Comparison of ENCODE assay signal across 8 cellular contexts in genomic region chr1:92783550-92783949, GRCh38. TPM values are rescaled to one million over a fixed set of nuclear protein-coding genes. Genes with fewer than 3 reads are reported as not detected.
DNase-seq lines count a peak whose midpoint lies in the region; ATAC-seq and TF ChIP-seq lines count a peak whose summit lies in the region.
"Not testable (repeated sequence)": the region's sequence is repeated elsewhere in the genome, so short reads cannot be mapped to it uniquely, and the experiment has no call there.

No MANE protein-coding gene starts in this region.

- CTCF ChIA-PET in HCT116 (lab: Charles Lee), result interaction anchor here (1.0 kb wide), 1 partner anchor 35 kb away, joined by 3 read pairs; no protein-coding TSS in a partner anchor

- not testable (repeated sequence) for H3K27ac Mint-ChIP-seq in activated naive CD4-positive, alpha-beta T cell treated with anti-CD3 and anti-CD28 coated beads, Interleukin-2, amount 50 U/mL, for 24 hours; effector memory CD8-positive, alpha-beta T cell
- H3K27ac Mint-ChIP-seq in nephron, result peak overlapping the region; percentile 88 to 96 (median 88)
- H3K27ac Mint-ChIP-seq in stimulated activated memory B cell treated with anti-CD40 and anti-IgM and Interleukin-4, amounts not matched to agents 10 μg/mL and 1 μg/mL and 100 μg/mL, for 72 hours, result peak overlapping the region; percentile 83

- not testable (repeated sequence) for H3K27me3 ChIP-seq in HCT116 (ENCODE audit: insufficient read depth, low read length)

- not testable (repeated sequence) for H2AFZ ChIP-seq in HCT116 (ENCODE audit: low read depth, low read length, poor library complexity, severe bottlenecking)

- not testable (repeated sequence) for H3K9me3 ChIP-seq in HCT116 (ENCODE audit: control insufficient read depth in 1 of 2, insufficient read depth in 1 of 2, low read depth in 1 of 2, low read length in 2 of 2)

- H3K79me2 ChIP-seq in HCT116 (ENCODE audit: insufficient read depth, low read length), result peaks cover 47% of the 10 kb centered on the region

- peak overlapping the region; percentile 83; the same call in 1 of the 2 replicates for H3K9ac ChIP-seq in HCT116 (ENCODE audit: low read length)

- H3K9me3 Mint-ChIP-seq in activated naive CD4-positive, alpha-beta T cell treated with anti-CD3 and anti-CD28 coated beads, Interleukin-2, amount 50 U/mL, for 24 hours; effector memory CD8-positive, alpha-beta T cell; nephron; stimulated activated memory B cell treated with anti-CD40 and anti-IgM and Interleukin-4, amounts not matched to agents 10 μg/mL and 1 μg/mL and 100 μg/mL, for 72 hours: not testable (repeated sequence)

- not testable (repeated sequence) for TF ChIP-seq RAD21 in HCT116 (IDR thresholded peaks at IDR 0.05; ENCODE audit: low read depth)

- H3K27me3 Mint-ChIP-seq in activated naive CD4-positive, alpha-beta T cell treated with anti-CD3 and anti-CD28 coated beads, Interleukin-2, amount 50 U/mL, for 24 hours, result peaks cover 19% of the 10 kb centered on the region
- H3K27me3 Mint-ChIP-seq in effector memory CD8-positive, alpha-beta T cell, result peaks cover 52 to 73% of the 10 kb centered on the region in 2 donors
- peaks cover 10% of the 10 kb centered on the region for H3K27me3 Mint-ChIP-seq in nephron (ENCODE audit: low read depth)
- H3K27me3 Mint-ChIP-seq in stimulated activated memory B cell treated with anti-CD40 and anti-IgM and Interleukin-4, amounts not matched to agents 10 μg/mL and 1 μg/mL and 100 μg/mL, for 72 hours, result not testable (repeated sequence)

- H3K9me2 ChIP-seq in HCT116 (ENCODE audit: insufficient read depth), result not testable (repeated sequence)

- not testable (repeated sequence) for H4K20me1 ChIP-seq in HCT116 (ENCODE audit: insufficient read depth)

- H3K4me3 ChIP-seq in AG10803 (ENCODE audit: low read length), result peak overlapping the region; percentile 87
- peak overlapping the region; percentile 81 to 83 for H3K4me3 ChIP-seq in HCT116 (replicated peaks in 1 of 2; ENCODE audit: low read depth in 1 of 2, low read length in 2 of 2)
- H3K4me3 ChIP-seq in iPS-11a (ENCODE audit: low read depth, low read length), result peak overlapping the region; percentile 73

- not testable (repeated sequence) for BruUV-seq in HCT116 (replicated peaks; lab: Mats Ljungman, UMichigan)

- peak overlapping the region; percentile 99 for H3K4me2 ChIP-seq in HCT116 (ENCODE audit: low read length)

- DNase-seq in AG10803 (ENCODE audit: low read depth), result peak; percentile 31
- DNase-seq in HCT116 (ENCODE audit: low read depth, low spot score); effector memory CD8-positive, alpha-beta T cell: not testable (repeated sequence)
- DNase-seq in RPMI7951 (ENCODE audit: low read depth), result peak; percentile 55

- not testable (repeated sequence) for TF ChIP-seq POLR2A in HCT116 (IDR thresholded peaks at IDR 0.05; ENCODE audit: borderline replicate concordance, extremely low read depth, insufficient read depth, insufficient read length)

- POLR2A ChIA-PET in HCT116 (lab: Charles Lee), result interaction anchor here (0.6 to 0.7 kb wide), 2 partner anchors 28 to 51 kb away, joined by 3 to 4 read pairs; no protein-coding TSS in a partner anchor

- TF ChIP-seq CTCF in AG10803 (conservative IDR thresholded peaks at IDR 0.05; ENCODE audit: low read length) (peak; percentile 27), nephron (IDR thresholded peaks at IDR 0.05; ENCODE audit: unreplicated experiment in 3 of 3) (peak in 2 of 3 experiments; percentile 12 to 16)
- not testable (repeated sequence) for TF ChIP-seq CTCF in HCT116 (IDR thresholded peaks at IDR 0.05 in 2 of 3, conservative IDR thresholded peaks at IDR 0.05 in 1 of 3; ENCODE audit: borderline replicate concordance in 1 of 3, insufficient read depth in 1 of 3, low read depth in 2 of 3, low read length in 2 of 3)

- intact Hi-C loops in HCT116 (cut with micrococcal nuclease), result not testable (repeated sequence)

- ATAC-seq in HCT116; effector memory CD8-positive, alpha-beta T cell (replicated peaks); stimulated activated memory B cell treated with anti-CD40 and anti-IgM and Interleukin-4, amounts not matched to agents 10 μg/mL and 1 μg/mL and 100 μg/mL, for 72 hours: not testable (repeated sequence)

- RAD21 ChIA-PET in HCT116 (lab: Charles Lee; ENCODE audit: low non-redundant PET in 1 of 2, low total read pairs in 2 of 2, uncharacterized antibody in 2 of 2, unreplicated experiment in 2 of 2), result not testable (repeated sequence)

- not testable (repeated sequence) for H3K36me3 ChIP-seq in HCT116 (ENCODE audit: control insufficient read depth in 1 of 2, insufficient read depth in 2 of 2, low read length in 2 of 2)

- peak overlapping the region; percentile 83 for H3K4me3 Mint-ChIP-seq in activated naive CD4-positive, alpha-beta T cell treated with anti-CD3 and anti-CD28 coated beads, Interleukin-2, amount 50 U/mL, for 24 hours
- peak overlapping the region; percentile 74 to 78 for H3K4me3 Mint-ChIP-seq in effector memory CD8-positive, alpha-beta T cell
- H3K4me3 Mint-ChIP-seq in nephron, result peak overlapping the region; percentile 93 to 98 (median 93)
- H3K4me3 Mint-ChIP-seq in stimulated activated memory B cell treated with anti-CD40 and anti-IgM and Interleukin-4, amounts not matched to agents 10 μg/mL and 1 μg/mL and 100 μg/mL, for 72 hours, result peak overlapping the region; percentile 92

- not testable (repeated sequence) for H3K36me3 Mint-ChIP-seq in activated naive CD4-positive, alpha-beta T cell treated with anti-CD3 and anti-CD28 coated beads, Interleukin-2, amount 50 U/mL, for 24 hours; effector memory CD8-positive, alpha-beta T cell (ENCODE audit: insufficient read depth); stimulated activated memory B cell treated with anti-CD40 and anti-IgM and Interleukin-4, amounts not matched to agents 10 μg/mL and 1 μg/mL and 100 μg/mL, for 72 hours
- H3K36me3 Mint-ChIP-seq in nephron (ENCODE audit: low read depth), result peaks cover 11% of the 10 kb centered on the region

- not testable (repeated sequence) for H3K27ac ChIP-seq in HCT116 (ENCODE audit: low read depth, low read length)

- H3K4me1 Mint-ChIP-seq in activated naive CD4-positive, alpha-beta T cell treated with anti-CD3 and anti-CD28 coated beads, Interleukin-2, amount 50 U/mL, for 24 hours, result peaks cover 22% of the 10 kb centered on the region
- H3K4me1 Mint-ChIP-seq in effector memory CD8-positive, alpha-beta T cell (ENCODE audit: low read depth in 2 of 2), result peaks cover 16 to 19% of the 10 kb centered on the region in 2 donors
- H3K4me1 Mint-ChIP-seq in nephron, result peaks cover 23% of the 10 kb centered on the region
- peaks cover 26% of the 10 kb centered on the region for H3K4me1 Mint-ChIP-seq in stimulated activated memory B cell treated with anti-CD40 and anti-IgM and Interleukin-4, amounts not matched to agents 10 μg/mL and 1 μg/mL and 100 μg/mL, for 72 hours

- peaks cover 4 to 17% of the 10 kb centered on the region in 2 experiments; a peak in 3 of 4 replicates for H3K4me1 ChIP-seq in HCT116 (ENCODE audit: control insufficient read depth in 1 of 2, insufficient read depth in 2 of 2, low read length in 2 of 2)

RNA-seq across cellular contexts. Expression of gene EVI5, which starts 1.4 kb away (rescaled TPM):
- 21.8 TPM for total RNA-seq in HCT116 (2021; ENCODE audit: unreplicated experiment)
- polyA plus RNA-seq in HCT116 (2012), result 3.3 and 3.5 TPM in 2 replicates
- total RNA-seq in RPMI7951 (2014; rRNA removed; shearing (Covaris generic)), result 11.8 and 12.6 TPM in 2 replicates

RNA-seq across cellular contexts. Expression of gene RPL5, which starts 48.3 kb away (rescaled TPM):
- total RNA-seq in HCT116 (2021; ENCODE audit: unreplicated experiment), result 1,480 TPM
- polyA plus RNA-seq in HCT116 (2012), result 1,450 and 1,677 TPM in 2 replicates
- total RNA-seq in RPMI7951 (2014; rRNA removed; shearing (Covaris generic)), result 1,182 and 1,311 TPM in 2 replicates
